Comparison of ENCODE assay signal across 1 cellular context in genomic region chr21:45010096-45010495, GRCh38.
TF ChIP-seq lines count a peak whose summit lies in the region.

No MANE protein-coding gene starts in this region.

TF ChIP-seq in IMR-90, 13 proteins besides CTCF, POLR2A, EP300 and RAD21:
- TF ChIP-seq ELK1 (IDR thresholded peaks at IDR 0.05; ENCODE audit: borderline replicate concordance, low read depth, low read length) (no peak), BHLHE40 (IDR thresholded peaks at IDR 0.05; ENCODE audit: low read depth, low read length) (no peak), NFE2L2 (IDR thresholded peaks at IDR 0.05; ENCODE audit: low read depth, low read length) (no peak), FOS (IDR thresholded peaks at IDR 0.05; ENCODE audit: low read depth, low read length) (no peak), CHD1 (IDR thresholded peaks at IDR 0.05; ENCODE audit: low read depth, low read length) (no peak), RFX5 (IDR thresholded peaks at IDR 0.05; ENCODE audit: low read depth, low read length) (no peak), MAFK (IDR thresholded peaks at IDR 0.05; ENCODE audit: low read depth, low read length) (no peak), USF2 (IDR thresholded peaks at IDR 0.05; ENCODE audit: low read depth, low read length) (no peak), MAZ (IDR thresholded peaks at IDR 0.05; ENCODE audit: borderline replicate concordance, low read depth, low read length) (no peak), CEBPB (IDR thresholded peaks at IDR 0.05; ENCODE audit: low read depth, low read length) (no peak), SMC3 (IDR thresholded peaks at IDR 0.05; ENCODE audit: low read depth, low read length) (no peak), MXI1 (IDR thresholded peaks at IDR 0.05; ENCODE audit: borderline replicate concordance, low read depth, low read length) (no peak), RCOR1 (IDR thresholded peaks at IDR 0.05; ENCODE audit: insufficient replicate concordance, low read length) (no peak)
